14 cellular contexts compared by ENCODE assay signal in genomic region chr6:170174124-170174770, GRCh38.
DNase-seq lines count a peak whose midpoint lies in the region; ATAC-seq, FAIRE-seq and TF ChIP-seq lines count a peak whose summit lies in the region.
"Had no signal": no experiment of that assay in that cellular context is flagged by ENCODE, and none has a peak within 500 bp of the region (broad histone marks: within the 10 kb centered on the region; RNA-seq: fewer than 3 reads in every experiment).

No MANE protein-coding gene starts in this region.

- peaks cover 17% of the 10 kb centered on the region for H3K4me1 ChIP-seq in left ventricle myocardium inferior
- peaks cover 1 to 8% (median 5%) of the 10 kb centered on the region in 3 donors for H3K4me1 ChIP-seq in pancreas

- no peak for TF ChIP-seq CTCF in left ventricle myocardium inferior (IDR thresholded peaks at IDR 0.05; ENCODE audit: borderline replicate concordance)
- TF ChIP-seq CTCF in pancreas (IDR thresholded peaks at IDR 0.05), result no peak

- 71 to 82% methylated on average over 17 of the region's 17 CpGs for WGBS in pancreas, 2 donors

- no peaks in the 10 kb centered on the region for H3K9me3 ChIP-seq in left ventricle myocardium inferior (replicated peaks)
- H3K9me3 ChIP-seq in pancreas, result no peaks in the 10 kb centered on the region

- no peak overlapping the region for H3K4me3 ChIP-seq in left ventricle myocardium inferior
- no peak overlapping the region for H3K4me3 ChIP-seq in pancreas

- no peak for FAIRE-seq in pancreas (lab: Jason Lieb, UNC)

- H3K27me3 ChIP-seq in left ventricle myocardium inferior (ENCODE audit: low read depth), result no peaks in the 10 kb centered on the region
- H3K27me3 ChIP-seq in pancreas, result no peaks in the 10 kb centered on the region

- DNase-seq in D341Med (ENCODE audit: low spot score) (peak; percentile 22), RPMI8226 (peak; percentile 55), left ventricle myocardium inferior (peak; percentile 14), pancreas (peak in 4 of 6 donors; percentile 20 to 58 (median 50)), NCI-H748 (lab: John Stamatoyannopoulos, UW; ENCODE audit: unreplicated experiment) (no peak), NCI-H82 (lab: John Stamatoyannopoulos, UW) (no peak), HT-29 (ENCODE audit: low spot score) (no peak)
- no peak for DNase-seq in central memory CD4-positive, alpha-beta T cell
- DNase-seq: activated CD4-positive, alpha-beta T cell treated with anti-CD3 and anti-CD28 coated beads for 1 hour; activated naive CD8-positive, alpha-beta T cell treated with anti-CD3 and anti-CD28 coated beads, Interleukin-2, amount 50 U/mL, for 24 hours; effector CD8-positive, alpha-beta T cell; NCI-H446 treated with DMSO at 0.1 percent for 48 hours; occipital lobe had no signal

- ATAC-seq in pancreas, result peak in 2 of 4 donors; percentile 17 to 27
- ATAC-seq: activated naive CD8-positive, alpha-beta T cell treated with anti-CD3 and anti-CD28 coated beads, Interleukin-2, amount 50 U/mL, for 24 hours; CD8-positive, alpha-beta T cell had no signal

- intact Hi-C loops in left ventricle myocardium inferior (cut with micrococcal nuclease), result no loop called here
- intact Hi-C loops in pancreas (cut with DNase I), result no loop called here

- no peak overlapping the region for H3K27ac ChIP-seq in left ventricle myocardium inferior (replicated peaks)
- H3K27ac ChIP-seq in pancreas, result no peak overlapping the region

- no peaks in the 10 kb centered on the region for H3K36me3 ChIP-seq in left ventricle myocardium inferior
- H3K36me3 ChIP-seq in pancreas, result no peaks in the 10 kb centered on the region

Comparison
In these comparisons a context has a peak if more than half of its experiments do, and no peak if none do; other contexts are left out.
1. DNase-seq: peak in D341Med (single experiment), RPMI8226 (single experiment), left ventricle myocardium inferior (single experiment) and pancreas (4 of 6); none in NCI-H748 (single experiment), NCI-H82 (single experiment), central memory CD4-positive, alpha-beta T cell (single experiment) and HT-29 (single experiment).